In genomic region chr2:85400951-85401805, GRCh38 we compare ENCODE assay signal across 24 cellular contexts. TPM values are rescaled to one million over a fixed set of nuclear protein-coding genes. Genes with fewer than 3 reads are reported as not detected.
DNase-seq lines count a peak whose midpoint lies in the region; ATAC-seq, FAIRE-seq and TF ChIP-seq lines count a peak whose summit lies in the region.
"Had no signal": no experiment of that assay in that cellular context is flagged by ENCODE, and none has a peak within 500 bp of the region (broad histone marks: within the 10 kb centered on the region; RNA-seq: fewer than 3 reads in every experiment).

No MANE protein-coding gene starts in this region.

- POLR2A ChIA-PET in A673 (lab: Charles Lee; ENCODE audit: low non-redundant PET) = interaction anchor here (0.6 kb wide), 1 partner anchor 327 kb away, joined by 3 read pairs; no protein-coding TSS in a partner anchor
- POLR2A ChIA-PET in GM12878 (lab: Charles Lee) = interaction anchor here (0.6 to 0.8 kb wide), 2 partner anchors 15 to 206 kb away, joined by 3 to 4 read pairs; no protein-coding TSS in a partner anchor

- RAD21 ChIA-PET in GM12878 (lab: Charles Lee; ENCODE audit: unreplicated experiment) = no interaction called here

- peaks cover 15% of the 10 kb centered on the region for H3K36me3 ChIP-seq in A673 (ENCODE audit: insufficient read depth, low read length, poor library complexity, severe bottlenecking)
- H3K36me3 ChIP-seq in GM12878 (ENCODE audit: control insufficient read depth in 2 of 2, insufficient read depth in 2 of 2, low read length in 1 of 2) = no peaks in the 10 kb centered on the region; a peak in 2 of 4 replicates
- H3K36me3 ChIP-seq in tibial artery = peaks cover 0 to 43% (median 8%) of the 10 kb centered on the region in 3 donors
- H3K36me3 ChIP-seq: colonic mucosa, neural progenitor cell had no signal

- intact Hi-C loops in A673 (cut with micrococcal nuclease; ENCODE audit: unreplicated experiment) = no loop called here
- intact Hi-C loops in GM12878 (cut with micrococcal nuclease; ENCODE audit: unreplicated experiment) = no loop called here
- intact Hi-C loops in tibial artery (cut with DNase I; ENCODE audit: low total_unique reads) = no loop called here

- no peak for DNase-seq in A673 (ENCODE audit: low spot score)
- DNase-seq in GM13977 (ENCODE audit: low spot score) = peak; percentile 4
- no peak for DNase-seq in GM12878 (ENCODE audit: low read depth, low spot score)
- peak; percentile 35 for DNase-seq in pons (ENCODE audit: low spot score)
- no peak for DNase-seq in SIG-M5 treated with dmso at 0.1 percent for 504 hours (lab: John Stamatoyannopoulos, UW; ENCODE audit: unreplicated experiment)
- DNase-seq in tibial artery = no peak
- no peak for DNase-seq in NCI-H187 (lab: John Stamatoyannopoulos, UW)
- DNase-seq: activated CD4-positive, alpha-beta T cell treated with anti-CD3 and anti-CD28 coated beads for 48 hours; activated CD8-positive, alpha-beta memory T cell treated with anti-CD3 and anti-CD28 coated beads, Interleukin-2, amount 10 ng/mL, durations not matched to agents 7 days and 5 days; activated naive CD8-positive, alpha-beta T cell treated with anti-CD3 and anti-CD28 coated beads, Interleukin-2, amount 10 ng/mL, durations not matched to agents 7 days and 5 days; colonic mucosa; KG1; lower lobe of right lung; NCI-H146; NCI-H69; retina; Right ventricle myocardium superior; stimulated activated CD4-positive, alpha-beta T cell treated with anti-CD3 and anti-CD28 coated beads, Interleukin-4, amount 100 ng/mL, for 4 hours; stimulated activated naive CD8-positive, alpha-beta T cell treated with anti-CD3 and anti-CD28 coated beads, Interleukin-15, amount 100 ng/mL, for 72 hours; T-helper 1 cell had no signal

- H3K9me3 ChIP-seq in A673 (ENCODE audit: low read depth, low read length, poor library complexity, severe bottlenecking) = no peaks in the 10 kb centered on the region
- H3K9me3 ChIP-seq in GM12878 (replicated peaks; ENCODE audit: control insufficient read depth, insufficient read depth, low read length) = no peaks in the 10 kb centered on the region; the same call in 1 of the 3 replicates
- H3K9me3 ChIP-seq in tibial artery = no peaks in the 10 kb centered on the region
- H3K9me3 ChIP-seq: colonic mucosa, lower lobe of right lung, upper lobe of left lung had no signal

- ATAC-seq in GM12878 (no peak), HG03342 (IDR thresholded peaks at IDR 0.05; ENCODE audit: unreplicated experiment) (no peak)
- ATAC-seq: activated CD8-positive, alpha-beta memory T cell treated with anti-CD3 and anti-CD28 coated beads, Interleukin-2, amount 10 ng/mL, durations not matched to agents 7 days and 5 days; lower lobe of right lung; stimulated activated naive CD8-positive, alpha-beta T cell treated with anti-CD3 and anti-CD28 coated beads, Interleukin-15, amount 100 ng/mL, for 72 hours had no signal

- H4K20me1 ChIP-seq in GM12878 (ENCODE audit: control insufficient read depth, insufficient read depth) = no peaks in the 10 kb centered on the region

- H3K4me2 ChIP-seq in GM12878 (ENCODE audit: control insufficient read depth, insufficient read depth) = no peak overlapping the region
- H3K4me2 ChIP-seq: neural progenitor cell had no signal

- no peak for FAIRE-seq in GM12878 (lab: Jason Lieb, UNC)
- FAIRE-seq: keratinocyte had no signal

- no peak for TF ChIP-seq RAD21 in GM12878 (IDR thresholded peaks at IDR 0.05; ENCODE audit: insufficient read depth, low read depth, low read length)

- no peaks in the 10 kb centered on the region for H3K79me2 ChIP-seq in GM12878 (ENCODE audit: control insufficient read depth, insufficient read depth, low read length)

- no peak overlapping the region for H3K27ac ChIP-seq in A673 (ENCODE audit: low read depth, low read length, poor library complexity, severe bottlenecking)
- H3K27ac ChIP-seq in GM12878 (ENCODE audit: control insufficient read depth, insufficient read depth) = no peak overlapping the region
- H3K27ac ChIP-seq in tibial artery = peak overlapping the region in 1 of 2 donors; percentile 20
- H3K27ac ChIP-seq: colonic mucosa, lower lobe of right lung, neural progenitor cell, upper lobe of left lung had no signal

- SMC1A ChIA-PET in GM12878 (lab: Charles Lee; ENCODE audit: uncharacterized antibody, unreplicated experiment) = no interaction called here

- no peak for TF ChIP-seq EP300 in GM12878 (IDR thresholded peaks at IDR 0.05; ENCODE audit: borderline replicate concordance in 1 of 2, control insufficient read depth in 1 of 2, low read depth in 2 of 2, low read length in 2 of 2)

- 74% methylated on average over 11 of the region's 17 CpGs for WGBS in GM12878 (ENCODE audit: insufficient coverage, insufficient replicate concordance, low lambda C conversion rate, missing lambda C conversion rate)

- TF ChIP-seq POLR2A in GM12878 (IDR thresholded peaks at IDR 0.05; ENCODE audit: low read depth, low read length) = no peak

- no peaks in the 10 kb centered on the region for H3K27me3 ChIP-seq in A673 (replicated peaks; ENCODE audit: insufficient read depth, low read depth, low read length, poor library complexity)
- no peaks in the 10 kb centered on the region for H3K27me3 ChIP-seq in GM12878 (replicated peaks in 1 of 2; ENCODE audit: control insufficient read depth in 2 of 2, insufficient read depth in 2 of 2, low read length in 1 of 2)
- no peaks in the 10 kb centered on the region for H3K27me3 ChIP-seq in tibial artery
- H3K27me3 ChIP-seq: colonic mucosa, neural progenitor cell, upper lobe of left lung had no signal

- BruUV-seq in A673 (replicated peaks; lab: Mats Ljungman, UMichigan) (TSS peak; percentile 29), GM12878 (replicated peaks; lab: Mats Ljungman, UMichigan) (TSS peak; percentile 48)

- TF ChIP-seq CTCF in A673 (conservative IDR thresholded peaks at IDR 0.05; ENCODE audit: low read depth, low read length) = no peak
- TF ChIP-seq CTCF in GM13977 (IDR thresholded peaks at IDR 0.05; ENCODE audit: extremely low read depth, insufficient read depth, missing control alignments) = no peak
- TF ChIP-seq CTCF in GM12878 (IDR thresholded peaks at IDR 0.05 in 2 of 3, conservative IDR thresholded peaks at IDR 0.05 in 1 of 3; ENCODE audit: control insufficient read depth in 2 of 3, extremely low read depth in 1 of 3, insufficient read depth in 1 of 3, low read depth in 3 of 3, low read length in 3 of 3) = no peak
- no peak for TF ChIP-seq CTCF in tibial artery (IDR thresholded peaks at IDR 0.05)

- no peak overlapping the region for H3K9ac ChIP-seq in GM12878 (ENCODE audit: control insufficient read depth, insufficient read depth, low read length)
- H3K9ac ChIP-seq: neural progenitor cell had no signal

- in situ Hi-C loops in GM13977 (cut with MboI; ENCODE audit: low pct_unique_long_range_greater_than_20kb, low sequenced_read_pairs, unreplicated experiment) = no loop called here
- in situ Hi-C loops in GM12878 (cut with MboI) = no loop called here

- CTCF ChIA-PET in A673 (lab: Charles Lee) (no interaction called here), GM12878 (lab: Yijun Ruan, JAX) (no interaction called here)

- H2AFZ ChIP-seq in GM12878 (ENCODE audit: control insufficient read depth, low read depth, low read length) = no peak overlapping the region
- H2AFZ ChIP-seq: neural progenitor cell had no signal

- H3K4me3 ChIP-seq in A673 (ENCODE audit: low read depth, low read length, poor library complexity, severe bottlenecking) (no peak overlapping the region), GM12878 (no peak overlapping the region), tibial artery (no peak overlapping the region)
- H3K4me3 ChIP-seq: colonic mucosa, lower lobe of right lung, neural progenitor cell, upper lobe of left lung had no signal

- H3K4me1 ChIP-seq in A673 (ENCODE audit: insufficient read depth, low read length, poor library complexity, severe bottlenecking) (peaks cover 10% of the 10 kb centered on the region), GM12878 (ENCODE audit: control insufficient read depth, insufficient read depth, low read length) (peaks cover 11% of the 10 kb centered on the region), tibial artery (peaks cover 0 to 27% (median 19%) of the 10 kb centered on the region in 4 donors)
- H3K4me1 ChIP-seq: colonic mucosa, neural progenitor cell had no signal

RNA-seq across cellular contexts. Expression of gene CAPG, which starts 9.0 kb away (rescaled TPM):
- total RNA-seq in A673 (2021) (152 and 156 TPM in 2 replicates), GM12878 (2014; rRNA removed) (132 and 139 TPM in 2 replicates), GM12878 (2014; rRNA removed; fragmentation: Illumina TruSeq; extraction: Trizol) (91.7 and 95.6 TPM in 2 replicates), GM12878 (2021) (109 and 139 TPM in 2 replicates)
- 25.6 and 33.4 TPM in 2 replicates for total RNA-seq in GM12878 (2013; cell fraction: nucleolus; rRNA removed)
- polyA plus RNA-seq in GM12878 (2011; ENCODE audit: low read depth) = 7.1 TPM
- polyA plus RNA-seq in GM12878 (2011; rRNA removed) (29.9 and 47.6 TPM in 2 replicates), GM12878 (2014; fragmentation: Illumina TruSeq; extraction: Trizol) (21.9 and 74.5 TPM in 2 replicates), GM12878 (2014; fragmentation: Nextera tagmentation; extraction: Ambion mirVana) (10 to 100 TPM; 26.3 to 65.6 TPM), GM12878 (2014; rRNA removed) (169 and 192 TPM in 2 replicates), GM12878 (2016; fragmentation: Nextera tagmentation; extraction: Ambion mirVana) (100 to 1,000 TPM; 110 to 129 TPM)
- polyA plus RNA-seq in GM12878 (2011; cell fraction: cytosol; rRNA removed) = 68.7 and 99.0 TPM in 2 replicates
- polyA plus RNA-seq in GM12878 (2011; cell fraction: nucleus; rRNA removed) = 44.1 and 53.0 TPM in 2 replicates
- polyA plus RNA-seq in GM12878 (2012) = 15.4 and 29.0 TPM in 2 replicates
- polyA minus RNA-seq in GM12878 (2011; rRNA and poly(A)+ RNA removed) = 21.1 and 38.2 TPM in 2 replicates
- polyA minus RNA-seq in GM12878 (2011; cell fraction: cytosol; rRNA and poly(A)+ RNA removed) = 14.4 and 19.4 TPM in 2 replicates
- 5.7 and 9.5 TPM in 2 replicates for polyA minus RNA-seq in GM12878 (2011; cell fraction: nucleus; rRNA and poly(A)+ RNA removed)

RNA-seq across cellular contexts. Expression of gene SH2D6, which starts 17.3 kb away (rescaled TPM):
- 0.52 and 1.1 TPM in 2 replicates for total RNA-seq in A673 (2021)
- total RNA-seq in GM12878 (2013; cell fraction: nucleolus; rRNA removed) = not detected in 2 replicates
- 0.23 TPM in 1 of 2 replicates, not detected in the other for total RNA-seq in GM12878 (2014; rRNA removed)
- 0.23 and 0.40 TPM in 2 replicates for total RNA-seq in GM12878 (2014; rRNA removed; fragmentation: Illumina TruSeq; extraction: Trizol)
- 0.43 and 0.59 TPM in 2 replicates for total RNA-seq in GM12878 (2021)
- not detected for polyA plus RNA-seq in GM12878 (2011; ENCODE audit: low read depth)
- polyA plus RNA-seq in GM12878 (2011; rRNA removed) = 0.13 and 0.27 TPM in 2 replicates
- polyA plus RNA-seq in GM12878 (2011; cell fraction: cytosol; rRNA removed) = 0.10 TPM in 2 replicates
- polyA plus RNA-seq in GM12878 (2011; cell fraction: nucleus; rRNA removed) = 0.44 and 0.84 TPM in 2 replicates
- polyA plus RNA-seq in GM12878 (2012) = 0.18 TPM in 1 of 2 replicates, not detected in the other
- not detected in 2 replicates for polyA plus RNA-seq in GM12878 (2014; fragmentation: Illumina TruSeq; extraction: Trizol)
- polyA plus RNA-seq in GM12878 (2014; fragmentation: Nextera tagmentation; extraction: Ambion mirVana) = not detected
- 0.99 TPM in 1 of 2 replicates, not detected in the other for polyA plus RNA-seq in GM12878 (2014; rRNA removed)
- polyA plus RNA-seq in GM12878 (2016; fragmentation: Nextera tagmentation; extraction: Ambion mirVana) = not detected
- not detected in 2 replicates for polyA minus RNA-seq in GM12878 (2011; rRNA and poly(A)+ RNA removed)
- polyA minus RNA-seq in GM12878 (2011; cell fraction: cytosol; rRNA and poly(A)+ RNA removed) = 3.1 TPM in 1 of 2 replicates, not detected in the other
- polyA minus RNA-seq in GM12878 (2011; cell fraction: nucleus; rRNA and poly(A)+ RNA removed) = 0.85 and 1.1 TPM in 2 replicates

RNA-seq across cellular contexts. Expression of gene ELMOD3, which starts 46.6 kb away (rescaled TPM):
- total RNA-seq in A673 (2021) = 13.0 and 16.4 TPM in 2 replicates
- total RNA-seq in GM12878 (2013; cell fraction: nucleolus; rRNA removed) = 35.5 and 42.9 TPM in 2 replicates
- 11.0 and 14.6 TPM in 2 replicates for total RNA-seq in GM12878 (2014; rRNA removed)
- total RNA-seq in GM12878 (2014; rRNA removed; fragmentation: Illumina TruSeq; extraction: Trizol) = 10.0 and 10.4 TPM in 2 replicates
- 10.1 and 11.2 TPM in 2 replicates for total RNA-seq in GM12878 (2021)
- 5.8 TPM for polyA plus RNA-seq in GM12878 (2011; ENCODE audit: low read depth)
- polyA plus RNA-seq in GM12878 (2011; rRNA removed) = 19.0 and 19.1 TPM in 2 replicates
- polyA plus RNA-seq in GM12878 (2011; cell fraction: cytosol; rRNA removed) = 18.8 and 22.2 TPM in 2 replicates
- 48.1 and 49.9 TPM in 2 replicates for polyA plus RNA-seq in GM12878 (2011; cell fraction: nucleus; rRNA removed)
- 7.7 and 9.1 TPM in 2 replicates for polyA plus RNA-seq in GM12878 (2012)
- 13.5 and 14.0 TPM in 2 replicates for polyA plus RNA-seq in GM12878 (2014; fragmentation: Illumina TruSeq; extraction: Trizol)
- polyA plus RNA-seq in GM12878 (2014; fragmentation: Nextera tagmentation; extraction: Ambion mirVana) = 1 to 10 TPM; 1.2 to 2.7 TPM
- 12.9 and 18.8 TPM in 2 replicates for polyA plus RNA-seq in GM12878 (2014; rRNA removed)
- 10 to 100 TPM; 13.9 to 14.4 TPM for polyA plus RNA-seq in GM12878 (2016; fragmentation: Nextera tagmentation; extraction: Ambion mirVana)
- polyA minus RNA-seq in GM12878 (2011; rRNA and poly(A)+ RNA removed) = 14.6 and 23.0 TPM in 2 replicates
- 3.0 and 3.7 TPM in 2 replicates for polyA minus RNA-seq in GM12878 (2011; cell fraction: cytosol; rRNA and poly(A)+ RNA removed)
- polyA minus RNA-seq in GM12878 (2011; cell fraction: nucleus; rRNA and poly(A)+ RNA removed) = 13.4 and 18.3 TPM in 2 replicates

RNA-seq across cellular contexts. Expression of gene RETSAT, which starts 46.9 kb away (rescaled TPM):
- 28.4 and 30.4 TPM in 2 replicates for total RNA-seq in A673 (2021)
- 40.3 and 42.7 TPM in 2 replicates for total RNA-seq in GM12878 (2013; cell fraction: nucleolus; rRNA removed)
- 26.5 and 27.6 TPM in 2 replicates for total RNA-seq in GM12878 (2014; rRNA removed)
- 22.5 and 22.8 TPM in 2 replicates for total RNA-seq in GM12878 (2014; rRNA removed; fragmentation: Illumina TruSeq; extraction: Trizol)
- 23.6 and 26.2 TPM in 2 replicates for total RNA-seq in GM12878 (2021)
- polyA plus RNA-seq in GM12878 (2011; ENCODE audit: low read depth) = 11.1 TPM
- 19.2 and 25.1 TPM in 2 replicates for polyA plus RNA-seq in GM12878 (2011; rRNA removed)
- polyA plus RNA-seq in GM12878 (2011; cell fraction: cytosol; rRNA removed) = 27.2 and 28.2 TPM in 2 replicates
- 44.6 and 50.4 TPM in 2 replicates for polyA plus RNA-seq in GM12878 (2011; cell fraction: nucleus; rRNA removed)
- polyA plus RNA-seq in GM12878 (2012) = 14.9 and 16.3 TPM in 2 replicates
- polyA plus RNA-seq in GM12878 (2014; fragmentation: Illumina TruSeq; extraction: Trizol) = 20.4 and 28.8 TPM in 2 replicates
- polyA plus RNA-seq in GM12878 (2014; fragmentation: Nextera tagmentation; extraction: Ambion mirVana) = 1 to 10 TPM; 3.3 to 4.4 TPM
- polyA plus RNA-seq in GM12878 (2014; rRNA removed) = 21.3 and 21.6 TPM in 2 replicates
- 10 to 100 TPM; 12.8 to 15.2 TPM for polyA plus RNA-seq in GM12878 (2016; fragmentation: Nextera tagmentation; extraction: Ambion mirVana)
- 27.0 and 35.1 TPM in 2 replicates for polyA minus RNA-seq in GM12878 (2011; rRNA and poly(A)+ RNA removed)
- polyA minus RNA-seq in GM12878 (2011; cell fraction: cytosol; rRNA and poly(A)+ RNA removed) = 15.8 and 18.2 TPM in 2 replicates
- polyA minus RNA-seq in GM12878 (2011; cell fraction: nucleus; rRNA and poly(A)+ RNA removed) = 15.7 and 18.8 TPM in 2 replicates

Comparison
In these comparisons a context has a peak if more than half of its experiments do, and no peak if none do; other contexts are left out.
1. DNase-seq: peak in GM13977 (single experiment) and pons (single experiment); none in A673 (single experiment), GM12878 (single experiment), SIG-M5 treated with dmso at 0.1 percent for 504 hours (single experiment), tibial artery (0 of 2) and NCI-H187 (0 of 2).